In the genomic region with DNA sequence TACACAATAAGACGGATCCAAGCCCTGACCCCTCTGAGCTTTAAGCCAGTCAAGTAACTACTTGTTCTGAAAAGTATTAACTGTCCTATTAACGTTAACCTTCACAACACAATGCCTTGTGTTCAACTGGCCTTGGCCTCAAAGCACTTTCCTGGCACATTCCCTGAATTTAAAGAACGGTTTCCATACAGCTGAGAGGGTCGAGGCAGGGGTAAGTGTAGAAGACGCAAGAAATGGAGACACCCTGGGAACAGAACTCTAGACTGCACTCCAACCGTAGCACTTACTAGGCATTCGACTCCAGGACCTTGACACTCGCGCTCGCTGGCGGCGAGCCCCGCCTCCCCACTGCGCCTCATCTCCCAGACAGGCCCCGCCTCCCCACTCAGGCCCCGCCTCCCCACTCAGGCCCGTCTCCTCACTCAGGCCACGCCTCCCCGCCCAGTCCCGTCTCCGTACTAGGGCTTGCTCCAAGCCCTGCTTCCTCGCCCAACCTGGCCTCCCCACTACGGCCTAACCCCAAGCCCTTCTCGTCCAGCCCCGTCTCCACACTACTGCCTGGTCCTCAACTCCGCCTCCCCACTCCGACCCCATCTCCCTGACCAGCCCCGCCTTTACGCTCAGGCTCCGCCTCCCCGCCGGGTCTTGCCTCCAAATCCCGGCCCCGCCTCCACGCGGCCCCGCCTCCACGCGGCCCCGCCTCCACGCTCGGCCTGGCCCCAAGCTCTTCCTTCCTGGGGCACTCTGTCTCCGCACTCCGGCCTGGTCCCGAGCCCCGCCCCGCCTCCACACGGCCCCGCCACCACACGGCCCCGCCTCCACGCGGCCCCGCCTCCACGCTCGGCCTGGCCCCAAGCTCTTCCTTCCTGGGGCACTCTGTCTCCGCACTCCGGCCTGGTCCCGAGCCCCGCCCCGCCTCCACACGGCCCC, we compare ENCODE assay signal across 1 cellular context.
TF ChIP-seq lines count a peak whose summit lies in the region.

No MANE protein-coding gene starts in this region.

TF ChIP-seq in HepG2, 621 proteins besides CTCF, POLR2A, EP300 and RAD21 (continued from another document):
- TF ChIP-seq ZNF503 (CRISPR knock-in tag; IDR thresholded peaks at IDR 0.05): no peak
- TF ChIP-seq, protein P1, sequence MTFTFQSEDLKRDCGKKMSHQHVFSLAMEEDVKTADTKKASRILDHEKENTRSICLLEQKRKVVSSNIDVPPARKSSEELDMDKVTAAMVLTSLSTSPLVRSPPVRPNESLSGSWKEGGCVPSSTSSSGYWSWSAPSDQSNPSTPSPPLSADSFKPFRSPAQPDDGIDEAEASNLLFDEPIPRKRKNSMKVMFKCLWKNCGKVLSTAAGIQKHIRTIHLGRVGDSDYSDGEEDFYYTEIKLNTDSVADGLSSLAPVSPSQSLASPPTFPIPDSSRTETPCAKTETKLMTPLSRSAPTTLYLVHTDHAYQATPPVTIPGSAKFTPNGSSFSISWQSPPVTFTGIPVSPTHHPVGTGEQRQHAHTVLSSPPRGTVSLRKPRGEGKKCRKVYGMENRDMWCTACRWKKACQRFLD (CRISPR knock-in tag; IDR thresholded peaks at IDR 0.05; ENCODE audit: borderline replicate concordance): no peak
- TF ChIP-seq ZBTB7A (CRISPR knock-in tag; IDR thresholded peaks at IDR 0.05): 0 out of 2 replicates have a peak, but pooled peaks have one; percentile 55
- TF ChIP-seq PRDM10 (CRISPR knock-in tag; IDR thresholded peaks at IDR 0.05; ENCODE audit: low read depth): peak; percentile 9; the same call in 1 of the 2 replicates
- TF ChIP-seq PHB2 (IDR thresholded peaks at IDR 0.05; ENCODE audit: partially characterized antibody): no peak
- TF ChIP-seq ZNF770 (CRISPR knock-in tag; IDR thresholded peaks at IDR 0.05): no peak
- peak; percentile 91; the same call in 1 of the 2 replicates for TF ChIP-seq ZNF280B (CRISPR knock-in tag; IDR thresholded peaks at IDR 0.05; ENCODE audit: borderline replicate concordance)
- no peak for TF ChIP-seq MBD4 (IDR thresholded peaks at IDR 0.05; ENCODE audit: borderline replicate concordance, low read length)
